Comparison of ENCODE assay signal across 1 cellular context in the genomic region with DNA sequence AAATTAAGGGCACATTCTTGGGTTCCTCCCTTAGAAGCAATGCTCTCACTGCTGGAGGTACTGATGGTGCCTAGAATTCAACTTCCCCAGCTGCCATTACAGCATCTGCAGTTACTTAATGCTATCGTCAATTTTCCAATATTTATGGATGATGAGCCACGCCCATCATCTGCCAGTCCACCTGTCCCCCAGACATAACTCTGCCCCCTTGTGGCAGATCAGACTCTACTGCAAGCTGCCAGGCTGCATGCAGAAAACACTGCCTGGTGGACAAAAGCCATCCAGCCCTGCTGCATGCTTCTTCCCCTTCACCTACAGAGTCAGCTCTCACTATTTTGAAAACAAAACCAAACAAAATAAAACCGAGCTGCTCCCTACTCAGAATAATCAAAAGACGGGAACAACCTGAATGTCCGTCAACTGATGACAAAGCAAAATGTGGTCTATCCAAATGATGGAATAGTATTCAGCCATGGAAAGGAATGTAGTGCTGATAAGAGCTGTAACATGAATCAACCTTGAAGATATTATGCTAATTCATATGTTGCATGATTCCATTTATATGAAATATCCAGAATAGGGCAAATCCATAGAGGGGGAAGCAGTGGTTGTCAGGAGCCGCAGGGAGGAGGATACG.
TF ChIP-seq lines count a peak whose summit lies in the region.

No MANE protein-coding gene starts in this region.

TF ChIP-seq in WTC11, 78 proteins besides CTCF, POLR2A, EP300 and RAD21 (continued from another document):
- TF ChIP-seq, protein P1, sequence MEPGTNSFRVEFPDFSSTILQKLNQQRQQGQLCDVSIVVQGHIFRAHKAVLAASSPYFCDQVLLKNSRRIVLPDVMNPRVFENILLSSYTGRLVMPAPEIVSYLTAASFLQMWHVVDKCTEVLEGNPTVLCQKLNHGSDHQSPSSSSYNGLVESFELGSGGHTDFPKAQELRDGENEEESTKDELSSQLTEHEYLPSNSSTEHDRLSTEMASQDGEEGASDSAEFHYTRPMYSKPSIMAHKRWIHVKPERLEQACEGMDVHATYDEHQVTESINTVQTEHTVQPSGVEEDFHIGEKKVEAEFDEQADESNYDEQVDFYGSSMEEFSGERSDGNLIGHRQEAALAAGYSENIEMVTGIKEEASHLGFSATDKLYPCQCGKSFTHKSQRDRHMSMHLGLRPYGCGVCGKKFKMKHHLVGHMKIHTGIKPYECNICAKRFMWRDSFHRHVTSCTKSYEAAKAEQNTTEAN (CRISPR knock-in tag; IDR thresholded peaks at IDR 0.05): no peak
- TF ChIP-seq, protein P2, sequence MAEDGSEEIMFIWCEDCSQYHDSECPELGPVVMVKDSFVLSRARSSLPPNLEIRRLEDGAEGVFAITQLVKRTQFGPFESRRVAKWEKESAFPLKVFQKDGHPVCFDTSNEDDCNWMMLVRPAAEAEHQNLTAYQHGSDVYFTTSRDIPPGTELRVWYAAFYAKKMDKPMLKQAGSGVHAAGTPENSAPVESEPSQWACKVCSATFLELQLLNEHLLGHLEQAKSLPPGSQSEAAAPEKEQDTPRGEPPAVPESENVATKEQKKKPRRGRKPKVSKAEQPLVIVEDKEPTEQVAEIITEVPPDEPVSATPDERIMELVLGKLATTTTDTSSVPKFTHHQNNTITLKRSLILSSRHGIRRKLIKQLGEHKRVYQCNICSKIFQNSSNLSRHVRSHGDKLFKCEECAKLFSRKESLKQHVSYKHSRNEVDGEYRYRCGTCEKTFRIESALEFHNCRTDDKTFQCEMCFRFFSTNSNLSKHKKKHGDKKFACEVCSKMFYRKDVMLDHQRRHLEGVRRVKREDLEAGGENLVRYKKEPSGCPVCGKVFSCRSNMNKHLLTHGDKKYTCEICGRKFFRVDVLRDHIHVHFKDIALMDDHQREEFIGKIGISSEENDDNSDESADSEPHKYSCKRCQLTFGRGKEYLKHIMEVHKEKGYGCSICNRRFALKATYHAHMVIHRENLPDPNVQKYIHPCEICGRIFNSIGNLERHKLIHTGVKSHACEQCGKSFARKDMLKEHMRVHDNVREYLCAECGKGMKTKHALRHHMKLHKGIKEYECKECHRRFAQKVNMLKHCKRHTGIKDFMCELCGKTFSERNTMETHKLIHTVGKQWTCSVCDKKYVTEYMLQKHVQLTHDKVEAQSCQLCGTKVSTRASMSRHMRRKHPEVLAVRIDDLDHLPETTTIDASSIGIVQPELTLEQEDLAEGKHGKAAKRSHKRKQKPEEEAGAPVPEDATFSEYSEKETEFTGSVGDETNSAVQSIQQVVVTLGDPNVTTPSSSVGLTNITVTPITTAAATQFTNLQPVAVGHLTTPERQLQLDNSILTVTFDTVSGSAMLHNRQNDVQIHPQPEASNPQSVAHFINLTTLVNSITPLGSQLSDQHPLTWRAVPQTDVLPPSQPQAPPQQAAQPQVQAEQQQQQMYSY (CRISPR knock-in tag; IDR thresholded peaks at IDR 0.05): no peak
- no peak for TF ChIP-seq IRF1 (CRISPR knock-in tag; IDR thresholded peaks at IDR 0.05)
TF ChIP-seq in WTC11: peak in this region for 0.
